8 cellular contexts compared by ENCODE assay signal in the genomic region with DNA sequence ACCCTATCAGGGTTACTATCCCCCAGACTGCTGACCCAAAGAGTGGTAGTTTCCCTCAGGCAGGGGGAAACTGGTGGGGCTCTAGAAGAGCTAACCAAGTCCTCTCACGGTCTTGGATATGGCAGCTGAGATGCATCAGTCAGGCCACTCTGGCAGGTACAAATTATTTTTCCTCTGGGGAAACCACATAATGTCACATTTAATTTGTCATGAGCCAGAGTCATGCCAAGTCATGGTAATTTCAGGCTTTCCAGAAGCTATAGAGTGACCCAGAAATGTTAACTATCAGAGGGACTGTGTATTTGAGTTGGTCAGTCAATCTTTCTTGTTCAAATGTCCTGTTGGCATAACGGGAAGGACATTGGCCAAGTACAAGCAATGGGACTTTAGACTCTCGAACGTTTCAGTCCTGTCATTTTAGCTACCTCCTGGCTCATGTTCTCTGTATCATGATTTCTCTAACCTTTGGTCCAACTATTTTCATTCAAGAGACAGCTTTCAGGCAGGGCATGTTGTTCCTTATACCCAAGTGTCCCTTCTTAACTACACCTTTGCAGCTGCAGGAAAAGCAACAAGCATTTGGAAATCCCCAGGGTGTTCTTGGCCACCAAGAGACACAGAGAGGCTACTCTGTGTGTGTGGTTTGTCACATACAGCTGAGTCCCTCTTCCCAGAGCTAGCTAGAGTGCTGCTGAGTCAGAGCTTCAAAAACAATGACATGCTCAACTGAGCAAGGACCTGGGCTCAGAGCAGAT.
DNase-seq lines count a peak whose midpoint lies in the region; ATAC-seq and TF ChIP-seq lines count a peak whose summit lies in the region.

No MANE protein-coding gene starts in this region.

- peak; percentile 29 for DNase-seq in DMS79 treated with DMSO at 0.1 percent for 48 hours (lab: John Stamatoyannopoulos, UW)
- DNase-seq in epithelial cell of esophagus (ENCODE audit: low read depth), result peak; percentile 24
- DNase-seq in esophagus muscularis mucosa (ENCODE audit: extremely low spot score), result no peak
- DNase-seq in SIG-M5 (lab: John Stamatoyannopoulos, UW), result no peak
- DNase-seq in SHP77 (lab: John Stamatoyannopoulos, UW), result no peak
- no peak for DNase-seq in middle frontal gyrus (ENCODE audit: extremely low spot score, low spot score)

- TF ChIP-seq EP300 in esophagus muscularis mucosa (IDR thresholded peaks at IDR 0.05), result no peak

- WGBS in esophagus muscularis mucosa, result 85% methylated on average over 3 of the region's 4 CpGs

- H3K9me3 ChIP-seq in esophagus muscularis mucosa, result no peaks in the 10 kb centered on the region

- H3K27me3 ChIP-seq in esophagus muscularis mucosa, result no peaks in the 10 kb centered on the region

- no peaks in the 10 kb centered on the region for H3K4me1 ChIP-seq in esophagus muscularis mucosa

- peaks cover 0 to 4% (median 0%) of the 10 kb centered on the region in 4 donors for H3K36me3 ChIP-seq in esophagus muscularis mucosa

- intact Hi-C loops in esophagus muscularis mucosa (cut with DNase I), result no loop called here

- ATAC-seq in GM19452 (IDR thresholded peaks at IDR 0.05; ENCODE audit: unreplicated experiment) (peak; percentile 75), HG03432 (IDR thresholded peaks at IDR 0.05; ENCODE audit: unreplicated experiment) (peak; percentile 89)

- H3K4me3 ChIP-seq in epithelial cell of esophagus (ENCODE audit: low read length) (no peak overlapping the region), esophagus muscularis mucosa (no peak overlapping the region)

- TF ChIP-seq CTCF in epithelial cell of esophagus (IDR thresholded peaks at IDR 0.05; ENCODE audit: insufficient read depth, low read depth, low read length, missing control alignments), result no peak
- no peak for TF ChIP-seq CTCF in esophagus muscularis mucosa (IDR thresholded peaks at IDR 0.05)

- TF ChIP-seq POLR2A in esophagus muscularis mucosa (IDR thresholded peaks at IDR 0.05; ENCODE audit: low read depth), result no peak

- H3K27ac ChIP-seq in esophagus muscularis mucosa (replicated peaks in 1 of 4), result no peak overlapping the region

Comparison
In these comparisons a context has a peak if more than half of its experiments do, and no peak if none do; other contexts are left out.
1. DNase-seq: peak in DMS79 treated with DMSO at 0.1 percent for 48 hours (single experiment) and epithelial cell of esophagus (single experiment); none in esophagus muscularis mucosa (single experiment), SIG-M5 (single experiment), SHP77 (0 of 2) and middle frontal gyrus (single experiment).